ENCODE assay signal across 8 cellular contexts in genomic region chr3:146218880-146219866, GRCh38. TPM values are rescaled to one million over a fixed set of nuclear protein-coding genes. Genes with fewer than 3 reads are reported as not detected.
A peak's percentile ranks its signal among the peaks of the same experiment; 100 is the strongest.
DNase-seq lines count a peak whose midpoint lies in the region; ATAC-seq, FAIRE-seq and TF ChIP-seq lines count a peak whose summit lies in the region.

No MANE protein-coding gene starts in this region.

- intact Hi-C loops in testis (cut with DNase I; ENCODE audit: low total_unique reads) = loop anchor here (10.0 kb wide), 1 partner anchor 106 kb away; no protein-coding TSS in a partner anchor

- H3K27me3 ChIP-seq in SU-DHL-6 (ENCODE audit: low read length) = no peaks in the 10 kb centered on the region
- H3K27me3 ChIP-seq in bronchial epithelial cell (ENCODE audit: control insufficient read depth, insufficient read depth, low read length) = no peaks in the 10 kb centered on the region
- H3K27me3 ChIP-seq in testis = no peaks in the 10 kb centered on the region

- H3K9me3 ChIP-seq in SU-DHL-6 (ENCODE audit: insufficient read depth, low read length) (no peaks in the 10 kb centered on the region), testis (no peaks in the 10 kb centered on the region)

- H3K4me2 ChIP-seq in SU-DHL-6 (ENCODE audit: low read depth, low read length, poor library complexity, severe bottlenecking) = no peak overlapping the region

- H3K36me3 ChIP-seq in SU-DHL-6 (ENCODE audit: low read length) = no peaks in the 10 kb centered on the region
- no peaks in the 10 kb centered on the region for H3K36me3 ChIP-seq in bronchial epithelial cell (ENCODE audit: control insufficient read depth, insufficient read depth, low read length)
- no peaks in the 10 kb centered on the region for H3K36me3 ChIP-seq in testis (ENCODE audit: low read depth, missing control alignments)

- no peak overlapping the region for H3K9ac ChIP-seq in SU-DHL-6 (ENCODE audit: low read length)

- no peak overlapping the region for H3K27ac ChIP-seq in SU-DHL-6 (ENCODE audit: low read depth, low read length)
- no peak overlapping the region for H3K27ac ChIP-seq in testis

- no peaks in the 10 kb centered on the region for H3K4me1 ChIP-seq in testis

- no peak overlapping the region for H2AFZ ChIP-seq in SU-DHL-6 (ENCODE audit: low read depth, low read length, severe bottlenecking)

- peak; percentile 23 for DNase-seq in SIG-M5 treated with dmso at 0.1 percent for 504 hours (lab: John Stamatoyannopoulos, UW; ENCODE audit: unreplicated experiment)
- DNase-seq in SIG-M5 (lab: John Stamatoyannopoulos, UW) = no peak
- DNase-seq in bronchial epithelial cell (ENCODE audit: low read depth) = peak; percentile 32
- peak; percentile 56 for DNase-seq in medulla oblongata (ENCODE audit: extremely low spot score)
- peak; percentile 53 for DNase-seq in testis

- H3K9me2 ChIP-seq in SU-DHL-6 (replicated peaks; ENCODE audit: insufficient read depth, low read length) = no peaks in the 10 kb centered on the region

- ATAC-seq in HG03571 (IDR thresholded peaks at IDR 0.05; ENCODE audit: unreplicated experiment) (peak; percentile 57), GM21576 (IDR thresholded peaks at IDR 0.05; ENCODE audit: unreplicated experiment) (no peak)

- H3F3A ChIP-seq in SU-DHL-6 (ENCODE audit: insufficient read depth) = no peaks in the 10 kb centered on the region

- no peak overlapping the region for H3K4me3 ChIP-seq in SU-DHL-6 (ENCODE audit: insufficient read depth, low read length, poor library complexity, severe bottlenecking)
- H3K4me3 ChIP-seq in bronchial epithelial cell (ENCODE audit: low read depth, low read length) = no peak overlapping the region
- H3K4me3 ChIP-seq in testis = no peak overlapping the region

- no peak for TF ChIP-seq POLR2A in testis (IDR thresholded peaks at IDR 0.05)

- WGBS in testis, 2 donors = 76 to 83% methylated on average over 13 of the region's 13 CpGs

- H4K20me1 ChIP-seq in SU-DHL-6 (ENCODE audit: low read depth, low read length) = no peaks in the 10 kb centered on the region

- TF ChIP-seq CTCF in SU-DHL-6 (IDR thresholded peaks at IDR 0.05; ENCODE audit: insufficient read depth, low read length, poor library complexity, severe bottlenecking) (peak; percentile 45), bronchial epithelial cell (IDR thresholded peaks at IDR 0.05; ENCODE audit: insufficient read depth, low read length, severe bottlenecking) (peak; percentile 47), testis (IDR thresholded peaks at IDR 0.05) (peak; percentile 72 to 84 (median 77))

- no peak for FAIRE-seq in bronchial epithelial cell (lab: Jason Lieb, UNC)

- no peaks in the 10 kb centered on the region for H3K79me2 ChIP-seq in SU-DHL-6 (ENCODE audit: insufficient read depth, low read length)

RNA-seq across cellular contexts. Expression of gene PLSCR4, which starts 31.7 kb away (rescaled TPM):
- total RNA-seq in bronchial epithelial cell (under 0.01 and 0.26 TPM in 2 replicates), testis (10 to 100 TPM; 89.1 to 96.3 TPM)
- 42.5 TPM for polyA plus RNA-seq in testis (ENCODE audit: insufficient read depth, low read depth, low replicate concordance)

RNA-seq across cellular contexts. Expression of gene PLOD2, which starts 58.2 kb away (rescaled TPM):
- total RNA-seq in bronchial epithelial cell (36.6 and 45.3 TPM in 2 replicates), testis (10 to 100 TPM; 13.4 to 20.9 TPM)
- polyA plus RNA-seq in testis (ENCODE audit: insufficient read depth, low read depth, low replicate concordance) = 9.9 TPM

Comparison
In these comparisons a context has a peak if more than half of its experiments do, and no peak if none do; other contexts are left out.
1. RNA of gene PLSCR4, which starts 31.7 kb away (total RNA-seq): 89.1 to 96.3 TPM in testis; under 0.01 to 0.26 TPM in bronchial epithelial cell; every median in the first group is over 10 times any median in the second.
2. Peak in every context shown above with its lines, with median percentiles within 50 percentile points of each other: CTCF ChIP-seq.